In genomic region chr9:135029871-135030710, GRCh38 we compare ENCODE assay signal across 24 cellular contexts. TPM values are rescaled to one million over a fixed set of nuclear protein-coding genes. Genes with fewer than 3 reads are reported as not detected.
DNase-seq lines count a peak whose midpoint lies in the region; ATAC-seq and TF ChIP-seq lines count a peak whose summit lies in the region.
"Had no signal": no experiment of that assay in that cellular context is flagged by ENCODE, and none has a peak within 500 bp of the region (broad histone marks: within the 10 kb centered on the region; RNA-seq: fewer than 3 reads in every experiment).

No MANE protein-coding gene starts in this region.

- ATAC-seq in Right ventricle myocardium inferior (no peak), heart right ventricle (no peak), RWPE2 (ENCODE audit: low read depth) (peak; percentile 14; the same call in 1 of the 3 replicates), upper lobe of right lung (peak; percentile 8)
- ATAC-seq: HCT116, Panc1 had no signal

- H3K27ac Mint-ChIP-seq in glutamatergic neuron (ENCODE audit: unreplicated experiment): peak overlapping the region; percentile 20
- H3K27ac Mint-ChIP-seq in mesothelial cell of epicardium: no peak overlapping the region
- H3K27ac Mint-ChIP-seq: B cell, IgD-negative memory B cell had no signal

- H3K4me1 ChIP-seq in heart right ventricle (no peaks in the 10 kb centered on the region), RWPE2 (ENCODE audit: insufficient read depth, poor library complexity, severe bottlenecking) (no peaks in the 10 kb centered on the region), upper lobe of right lung (no peaks in the 10 kb centered on the region)

- TF ChIP-seq CTCF in heart right ventricle (IDR thresholded peaks at IDR 0.05): no peak
- no peak for TF ChIP-seq CTCF in RWPE2 (IDR thresholded peaks at IDR 0.05; ENCODE audit: poor library complexity, severe bottlenecking)
- TF ChIP-seq CTCF in glutamatergic neuron (IDR thresholded peaks at IDR 0.05; ENCODE audit: partially characterized antibody, unreplicated experiment): no peak
- TF ChIP-seq CTCF in upper lobe of right lung (IDR thresholded peaks at IDR 0.05): no peak
- TF ChIP-seq CTCF in mesothelial cell of epicardium (IDR thresholded peaks at IDR 0.05; ENCODE audit: unreplicated experiment): no peak

- H3K4me1 Mint-ChIP-seq in glutamatergic neuron (ENCODE audit: low read depth, unreplicated experiment) (peaks cover 16% of the 10 kb centered on the region), mesothelial cell of epicardium (peaks cover 4% of the 10 kb centered on the region)
- H3K4me1 Mint-ChIP-seq: B cell, IgD-negative memory B cell had no signal

- H3K27me3 ChIP-seq in heart right ventricle: peaks cover 0 to 28% (median 16%) of the 10 kb centered on the region in 7 donors
- peaks cover 10% of the 10 kb centered on the region for H3K27me3 ChIP-seq in RWPE2 (ENCODE audit: insufficient read depth, poor library complexity, severe bottlenecking)
- no peaks in the 10 kb centered on the region for H3K27me3 ChIP-seq in upper lobe of right lung

- H3K36me3 ChIP-seq in heart right ventricle: no peaks in the 10 kb centered on the region
- H3K36me3 ChIP-seq in RWPE2 (ENCODE audit: low read depth): no peaks in the 10 kb centered on the region
- H3K36me3 ChIP-seq in upper lobe of right lung: no peaks in the 10 kb centered on the region

- peak; percentile 53 for DNase-seq in Right ventricle myocardium inferior (ENCODE audit: missing footprints)
- DNase-seq in heart right ventricle: no peak
- DNase-seq in RWPE2 (ENCODE audit: low spot score): peak; percentile 41
- DNase-seq in glutamatergic neuron: no peak
- peak; percentile 50 for DNase-seq in upper lobe of right lung
- DNase-seq in middle frontal gyrus (ENCODE audit: extremely low spot score, low spot score): no peak
- DNase-seq in mesothelial cell of epicardium (ENCODE audit: low spot score in 2 of 2, unreplicated experiment in 2 of 2): no peak
- DNase-seq in glomerular visceral epithelial cell (ENCODE audit: extremely low spot score): no peak
- DNase-seq: DMS153, DND-41, GOT3, MM.1S, NCI-H2029 treated with DMSO at 0.1 percent for 48 hours, NCI-H446 treated with DMSO at 0.1 percent for 48 hours, SK-N-SH had no signal

- WGBS in heart right ventricle, 2 donors: 73 to 74% methylated on average over 24 of the region's 24 CpGs

- no peak overlapping the region for H3K4me3 ChIP-seq in heart right ventricle
- no peak overlapping the region for H3K4me3 ChIP-seq in RWPE2 (ENCODE audit: severe bottlenecking)
- H3K4me3 ChIP-seq in upper lobe of right lung: no peak overlapping the region

- H3K9me3 ChIP-seq in heart right ventricle: no peaks in the 10 kb centered on the region
- peaks cover 1% of the 10 kb centered on the region for H3K9me3 ChIP-seq in RWPE2 (ENCODE audit: severe bottlenecking)
- H3K9me3 ChIP-seq in upper lobe of right lung: no peaks in the 10 kb centered on the region
- H3K9me3 ChIP-seq: SK-N-SH had no signal

- H3K27ac ChIP-seq in heart right ventricle: no peak overlapping the region
- H3K27ac ChIP-seq in RWPE2 (ENCODE audit: poor library complexity, severe bottlenecking): no peak overlapping the region
- no peak overlapping the region for H3K27ac ChIP-seq in upper lobe of right lung
- H3K27ac ChIP-seq: 22Rv1, HL-60, KMS-11, RWPE1 had no signal

- H3K4me3 Mint-ChIP-seq in glutamatergic neuron (ENCODE audit: unreplicated experiment) (peak overlapping the region; percentile 60), mesothelial cell of epicardium (no peak overlapping the region)
- H3K4me3 Mint-ChIP-seq: B cell, IgD-negative memory B cell had no signal

- H3K36me3 Mint-ChIP-seq in glutamatergic neuron (ENCODE audit: unreplicated experiment) (peaks cover 3% of the 10 kb centered on the region), mesothelial cell of epicardium (peaks cover under 1% of the 10 kb centered on the region)
- H3K36me3 Mint-ChIP-seq: IgD-negative memory B cell had no signal

- peaks cover 4% of the 10 kb centered on the region for H3K9me3 Mint-ChIP-seq in glutamatergic neuron (ENCODE audit: unreplicated experiment)
- peaks cover 20% of the 10 kb centered on the region for H3K9me3 Mint-ChIP-seq in mesothelial cell of epicardium

- peaks cover 3% of the 10 kb centered on the region for H3K27me3 Mint-ChIP-seq in glutamatergic neuron (ENCODE audit: unreplicated experiment)
- peaks cover 28% of the 10 kb centered on the region for H3K27me3 Mint-ChIP-seq in mesothelial cell of epicardium (ENCODE audit: low read depth)
- H3K27me3 Mint-ChIP-seq: IgD-negative memory B cell had no signal

- intact Hi-C loops in Right ventricle myocardium inferior (cut with DNase I): no loop called here
- intact Hi-C loops in heart right ventricle (cut with DNase I): loop anchor here in 1 of 10 donors (10.0 kb wide), 1 partner anchor 1125 kb away; no protein-coding TSS in a partner anchor
- intact Hi-C loops in upper lobe of right lung (cut with DNase I): no loop called here

RNA-seq across cellular contexts. Expression of gene OLFM1, which starts 57.4 kb away (rescaled TPM):
- 17.9 TPM for total RNA-seq in Right ventricle myocardium inferior
- 10 to 100 TPM in 2 of 10 donors, 1 to 10 TPM in 8; 3.3 to 13.3 (median 5.9) TPM for total RNA-seq in heart right ventricle
- 10 to 100 TPM; 11.3 to 14.9 TPM for polyA plus RNA-seq in heart right ventricle
- total RNA-seq in glutamatergic neuron (ENCODE audit: unreplicated experiment): 387 TPM
- 26.0 TPM for total RNA-seq in upper lobe of right lung
- 0.86 to 2.0 TPM (median 1.4 TPM) in 3 replicates for total RNA-seq in mesothelial cell of epicardium
- total RNA-seq: B cell, OCI-LY7 had no signal

Comparison
In these comparisons a context has a peak if more than half of its experiments do, and no peak if none do; other contexts are left out.
1. DNase-seq: peak in Right ventricle myocardium inferior (single experiment), RWPE2 (single experiment) and upper lobe of right lung (single experiment); none in heart right ventricle (0 of 2), glutamatergic neuron (single experiment), middle frontal gyrus (single experiment), mesothelial cell of epicardium (0 of 2) and glomerular visceral epithelial cell (single experiment).
2. ATAC-seq: peak in RWPE2 (single experiment) and upper lobe of right lung (single experiment); none in Right ventricle myocardium inferior (single experiment) and heart right ventricle (0 of 8).
3. RNA of gene OLFM1, which starts 57.4 kb away (total RNA-seq): 387 TPM in glutamatergic neuron (single experiment); 26.0 TPM in upper lobe of right lung (single experiment), 17.9 TPM in Right ventricle myocardium inferior (single experiment), 3.3 to 13.3 TPM in heart right ventricle and 0.86 to 2.0 TPM in mesothelial cell of epicardium; every median in the first group is over 10 times any median in the second.